Comparison of ENCODE assay signal across 9 cellular contexts in genomic region chr15:66388576-66388975, GRCh38. TPM values are rescaled to one million over a fixed set of nuclear protein-coding genes. Genes with fewer than 3 reads are reported as not detected.
DNase-seq lines count a peak whose midpoint lies in the region; ATAC-seq and TF ChIP-seq lines count a peak whose summit lies in the region.
"Had no signal": no experiment of that assay in that cellular context is flagged by ENCODE, and none has a peak within 500 bp of the region (broad histone marks: within the 10 kb centered on the region; RNA-seq: fewer than 3 reads in every experiment).

No MANE protein-coding gene starts in this region.

- H3K9me3 ChIP-seq in DND-41 (ENCODE audit: insufficient read depth, low read length, severe bottlenecking): no peaks in the 10 kb centered on the region
- no peaks in the 10 kb centered on the region for H3K9me3 ChIP-seq in MG63
- H3K9me3 ChIP-seq in mucosa of descending colon: no peaks in the 10 kb centered on the region

- H3K4me1 ChIP-seq in DND-41 (ENCODE audit: insufficient read depth, low read length) (peaks cover 59% of the 10 kb centered on the region), mucosa of descending colon (ENCODE audit: low read depth) (peaks cover 15% of the 10 kb centered on the region)

- H2AFZ ChIP-seq in DND-41 (ENCODE audit: low read depth, low read length): no peak overlapping the region

- peaks cover 20% of the 10 kb centered on the region; the same call in 1 of the 2 replicates for H3K36me3 ChIP-seq in DND-41 (ENCODE audit: insufficient read depth, low read length)
- H3K36me3 ChIP-seq in MG63: peaks cover 33% of the 10 kb centered on the region
- H3K36me3 ChIP-seq in mucosa of descending colon (ENCODE audit: low read depth): no peaks in the 10 kb centered on the region

- H3K27me3 Mint-ChIP-seq in neural crest cell (ENCODE audit: low read depth): no peaks in the 10 kb centered on the region

- DNase-seq in DND-41 (no peak), MG63 (no peak), coronary artery (ENCODE audit: low spot score) (no peak), neural crest cell (ENCODE audit: low read depth, low spot score) (no peak), mucosa of descending colon (no peak), posterior cingulate gyrus (no peak), erythroblast (lab: John Stamatoyannopoulos, UW) (no peak)
- no peak for DNase-seq in effector CD4-positive, alpha-beta T cell
- DNase-seq: HCEC 1CT had no signal

- peaks cover 88% of the 10 kb centered on the region for H3K79me2 ChIP-seq in DND-41 (ENCODE audit: insufficient read depth, low read length)

- no peak for TF ChIP-seq CTCF in DND-41 (IDR thresholded peaks at IDR 0.05; ENCODE audit: borderline replicate concordance, extremely low read depth, low read length, poor library complexity, severe bottlenecking)
- TF ChIP-seq CTCF in coronary artery (IDR thresholded peaks at IDR 0.05): no peak
- TF ChIP-seq CTCF in neural crest cell (conservative IDR thresholded peaks at IDR 0.05): no peak
- TF ChIP-seq CTCF in mucosa of descending colon (IDR thresholded peaks at IDR 0.05): no peak

- H3K27ac ChIP-seq in DND-41 (ENCODE audit: low read length) (peak overlapping the region; percentile 67), coronary artery (no peak overlapping the region)

- peaks cover 34% of the 10 kb centered on the region for H4K20me1 ChIP-seq in DND-41 (ENCODE audit: insufficient read depth, low read length)

- H3K4me3 Mint-ChIP-seq in neural crest cell: peak overlapping the region; percentile 94

- H3K27me3 ChIP-seq in DND-41 (ENCODE audit: insufficient read depth, low read length, poor library complexity) (no peaks in the 10 kb centered on the region), MG63 (no peaks in the 10 kb centered on the region)

- no peak overlapping the region for H3K27ac Mint-ChIP-seq in neural crest cell (ENCODE audit: unreplicated experiment)

- H3K4me2 ChIP-seq in DND-41 (ENCODE audit: insufficient read depth, low read length): peak overlapping the region; percentile 68

- peaks cover 40% of the 10 kb centered on the region for H3K4me1 Mint-ChIP-seq in neural crest cell

- intact Hi-C loops in mucosa of descending colon (cut with DNase I, micrococcal nuclease) (loop anchor here in 1 of 2 donors (5.0 kb wide), 1 partner anchor 109 kb away; the partner anchor contains the start of gene SNAPC5), posterior cingulate gyrus (cut with DNase I) (no loop called here)

- no peak for ATAC-seq in DND-41 (ENCODE audit: insufficient read depth, low read depth)
- ATAC-seq in mucosa of descending colon: no peak

- TF ChIP-seq POLR2A in erythroblast (IDR thresholded peaks at IDR 0.05; ENCODE audit: low read length): no peak

- H3K36me3 Mint-ChIP-seq in neural crest cell (ENCODE audit: low read depth): peaks cover 5% of the 10 kb centered on the region

- H3K4me3 ChIP-seq in DND-41 (ENCODE audit: low read depth in 1 of 2, low read length in 2 of 2): peak overlapping the region; percentile 64 to 66; a peak in 3 of 4 replicates
- peak overlapping the region; percentile 67 for H3K4me3 ChIP-seq in MG63
- peak overlapping the region; percentile 92 for H3K4me3 ChIP-seq in coronary artery
- H3K4me3 ChIP-seq in mucosa of descending colon: no peak overlapping the region

- peak overlapping the region; percentile 66 for H3K9ac ChIP-seq in DND-41 (ENCODE audit: low read depth, low read length)

- H3K9me3 Mint-ChIP-seq in neural crest cell: no peaks in the 10 kb centered on the region

RNA-seq across cellular contexts. Expression of gene MAP2K1, which starts 1.9 kb away (rescaled TPM):
- total RNA-seq in MG63 (2014; rRNA removed; shearing (Covaris generic); ENCODE audit: low replicate concordance): 14.4 and 20.0 TPM in 2 replicates
- total RNA-seq in neural crest cell (43.3 and 43.4 TPM in 2 replicates), mucosa of descending colon (10 to 100 TPM; 34.4 to 45.3 (median 44.0) TPM)

RNA-seq across cellular contexts. Expression of gene TIPIN, which starts 32.1 kb away (rescaled TPM):
- 37.9 and 66.5 TPM in 2 replicates for total RNA-seq in MG63 (2014; rRNA removed; shearing (Covaris generic); ENCODE audit: low replicate concordance)
- total RNA-seq in neural crest cell (23.4 and 23.7 TPM in 2 replicates), mucosa of descending colon (1 to 10 TPM; 5.8 to 7.0 (median 5.9) TPM)
